Comparison of ENCODE assay signal across 8 cellular contexts in genomic region chr6:33317668-33318425, GRCh38. TPM values are rescaled to one million over a fixed set of nuclear protein-coding genes. Genes with fewer than 3 reads are reported as not detected.
DNase-seq lines count a peak whose midpoint lies in the region; ATAC-seq and TF ChIP-seq lines count a peak whose summit lies in the region.

Gene ZBTB22, minus strand, starts transcription at chr6:33317744. Its CDS starts 828 bp downstream, at chr6:33316916.

- H3K4me1 ChIP-seq in fibroblast of lung (ENCODE audit: control insufficient read depth, extremely low read depth, insufficient read depth, low read length) = peaks cover 40% of the 10 kb centered on the region

- POLR2A ChIA-PET in naive thymus-derived CD8-positive, alpha-beta T cell (lab: Charles Lee) = interaction anchor here (0.6 to 5.3 kb wide), 28 partner anchors 9 to 1689 kb away, joined by 3 to 141 read pairs (median 5); partner anchors contain the start of genes B3GALT4, PFDN6, RGL2 and RPS18

- H4K20me1 ChIP-seq in fibroblast of lung (ENCODE audit: control insufficient read depth, extremely low read depth, insufficient read depth, low read length) = no peaks in the 10 kb centered on the region

- H3K9me3 Mint-ChIP-seq in activated T-helper 17 cell treated with anti-CD3 and anti-CD28 coated beads, Interleukin-2, amount 50 U/mL, for 72 hours = no peaks in the 10 kb centered on the region
- no peaks in the 10 kb centered on the region for H3K9me3 Mint-ChIP-seq in naive thymus-derived CD8-positive, alpha-beta T cell

- H3K27me3 ChIP-seq in fibroblast of lung (ENCODE audit: control insufficient read depth, insufficient read depth, low read length) = no peaks in the 10 kb centered on the region

- H3K79me2 ChIP-seq in fibroblast of lung (ENCODE audit: control insufficient read depth, insufficient read depth, low read length) = peaks cover 54% of the 10 kb centered on the region

- H3K36me3 Mint-ChIP-seq in activated T-helper 17 cell treated with anti-CD3 and anti-CD28 coated beads, Interleukin-2, amount 50 U/mL, for 72 hours (ENCODE audit: low read depth) = peaks cover 70% of the 10 kb centered on the region
- H3K36me3 Mint-ChIP-seq in naive thymus-derived CD8-positive, alpha-beta T cell = peaks cover 0 to 45% (median 16%) of the 10 kb centered on the region in 3 donors

- TF ChIP-seq CTCF in fibroblast of lung (conservative IDR thresholded peaks at IDR 0.05 in 1 of 2, IDR thresholded peaks at IDR 0.05 in 1 of 2; ENCODE audit: low read depth in 1 of 2, low read length in 2 of 2) = no peak

- DNase-seq in DMS53 treated with DMSO at 0.1 percent for 48 hours (lab: John Stamatoyannopoulos, UW; ENCODE audit: unreplicated experiment) (peak; percentile 96), LHCN-M2 (ENCODE audit: low read depth) (peak; percentile 98), RPMI8226 (peak; percentile 98), fibroblast of lung (ENCODE audit: low read depth in 2 of 2) (peak; percentile 99)
- DNase-seq in naive thymus-derived CD8-positive, alpha-beta T cell = peak; percentile 89 to 98 (median 94)
- peak; percentile 95 to 99 (median 98) for DNase-seq in stimulated activated naive CD4-positive, alpha-beta T cell (lab: John Stamatoyannopoulos, UW)

- peak within 1 kb of the TSS; percentile 53 to 73 (median 58) for H3K4me3 ChIP-seq in fibroblast of lung (replicated peaks in 1 of 4; ENCODE audit: control extremely low read depth in 1 of 4, insufficient read depth in 1 of 4, low read depth in 3 of 4, low read length in 4 of 4)

- H3K4me2 ChIP-seq in fibroblast of lung (ENCODE audit: extremely low read depth, insufficient read depth, low read length) = peak within 1 kb of the TSS; percentile 82

- peak within 1 kb of the TSS; percentile 96 for H3K4me3 Mint-ChIP-seq in activated T-helper 17 cell treated with anti-CD3 and anti-CD28 coated beads, Interleukin-2, amount 50 U/mL, for 72 hours
- peak within 1 kb of the TSS in 9 of 10 donors; percentile 96 to 100 (median 99) for H3K4me3 Mint-ChIP-seq in naive thymus-derived CD8-positive, alpha-beta T cell

- peaks cover 14% of the 10 kb centered on the region for H3K36me3 ChIP-seq in fibroblast of lung (ENCODE audit: control insufficient read depth, insufficient read depth, low read length)

- H3K27ac ChIP-seq in fibroblast of lung (ENCODE audit: insufficient read depth, low read length) = peak within 1 kb of the TSS; percentile 71

- peaks cover 54% of the 10 kb centered on the region for H3K4me1 Mint-ChIP-seq in activated T-helper 17 cell treated with anti-CD3 and anti-CD28 coated beads, Interleukin-2, amount 50 U/mL, for 72 hours
- peaks cover 36 to 87% (median 79%) of the 10 kb centered on the region in 4 donors for H3K4me1 Mint-ChIP-seq in naive thymus-derived CD8-positive, alpha-beta T cell

- peak within 1 kb of the TSS; percentile 47 for H2AFZ ChIP-seq in fibroblast of lung (ENCODE audit: low read length)

- H3K9me3 ChIP-seq in fibroblast of lung (ENCODE audit: control insufficient read depth, insufficient read depth, low read depth, low read length) = no peaks in the 10 kb centered on the region

- ATAC-seq in GM21825 (IDR thresholded peaks at IDR 0.05; ENCODE audit: unreplicated experiment) = peak; percentile 40
- ATAC-seq in activated T-helper 17 cell treated with anti-CD3 and anti-CD28 coated beads, Interleukin-2, amount 50 U/mL, for 72 hours (replicated peaks) = peak; percentile 74
- peak; percentile 59 to 62 for ATAC-seq in naive thymus-derived CD8-positive, alpha-beta T cell

- H3K27me3 Mint-ChIP-seq in activated T-helper 17 cell treated with anti-CD3 and anti-CD28 coated beads, Interleukin-2, amount 50 U/mL, for 72 hours = no peaks in the 10 kb centered on the region
- no peaks in the 10 kb centered on the region for H3K27me3 Mint-ChIP-seq in naive thymus-derived CD8-positive, alpha-beta T cell

- peak within 1 kb of the TSS; percentile 53 for H3K9ac ChIP-seq in fibroblast of lung (ENCODE audit: insufficient read depth, low read length)

- H3K27ac Mint-ChIP-seq in activated T-helper 17 cell treated with anti-CD3 and anti-CD28 coated beads, Interleukin-2, amount 50 U/mL, for 72 hours = peak within 1 kb of the TSS; percentile 90
- H3K27ac Mint-ChIP-seq in naive thymus-derived CD8-positive, alpha-beta T cell = peak within 1 kb of the TSS; percentile 95 to 100 (median 98)

RNA-seq across cellular contexts. Expression of gene ZBTB22, which starts in this region (rescaled TPM):
- total RNA-seq in LHCN-M2 (2014; rRNA removed) (10.1 and 15.0 TPM in 2 replicates), fibroblast of lung (23.6 and 31.2 TPM in 2 replicates)
- polyA plus RNA-seq in LHCN-M2 (2012) = 14.4 TPM
- 10 to 100 TPM in 1 of 2 donors, 1 to 10 TPM in 1; 6.9 to 20.0 TPM for total RNA-seq in activated T-helper 17 cell treated with anti-CD3 and anti-CD28 coated beads, Interleukin-2, amount 50 U/mL, for 72 hours
- polyA plus RNA-seq in fibroblast of lung = 8.0 and 8.9 TPM in 2 replicates
- polyA plus RNA-seq in fibroblast of lung (2012) = 12.0 and 14.8 TPM in 2 replicates
- polyA minus RNA-seq in fibroblast of lung (ENCODE audit: low replicate concordance) = 23.1 and 32.8 TPM in 2 replicates
- 10 to 100 TPM; 29.7 to 33.6 TPM for total RNA-seq in naive thymus-derived CD8-positive, alpha-beta T cell
- polyA plus RNA-seq in naive thymus-derived CD8-positive, alpha-beta T cell = 10 to 100 TPM; 10.4 to 13.4 (median 10.7) TPM

Comparison
In these comparisons a context has a peak if more than half of its experiments do, and no peak if none do; other contexts are left out.
1. Peak in every context shown above with its lines: DNase-seq, ATAC-seq, H3K4me3 ChIP-seq and H3K27ac ChIP-seq.